Comparison of ENCODE assay signal across 23 cellular contexts in genomic region chrX:6005856-6006255, GRCh38.
DNase-seq lines count a peak whose midpoint lies in the region; ATAC-seq and TF ChIP-seq lines count a peak whose summit lies in the region.
"Had no signal": no experiment of that assay in that cellular context is flagged by ENCODE, and none has a peak within 500 bp of the region (broad histone marks: within the 10 kb centered on the region; RNA-seq: fewer than 3 reads in every experiment).

No MANE protein-coding gene starts in this region.

- no peak overlapping the region for H2BK20ac ChIP-seq in H9 (ENCODE audit: low read depth, low read length, poor library complexity, severe bottlenecking)

- H3K4me1 Mint-ChIP-seq in H9 (peaks cover 44 to 52% of the 10 kb centered on the region in 2 experiments), WTC11 (peaks cover 42% of the 10 kb centered on the region)
- H3K4me1 Mint-ChIP-seq: CD14-positive monocyte; CD4-positive, alpha-beta memory T cell; CD4-positive, CD25-positive, alpha-beta regulatory T cell; CD8-positive, alpha-beta memory T cell had no signal

- H3K4me3 Mint-ChIP-seq in H9 (no peak overlapping the region), WTC11 (no peak overlapping the region)
- H3K4me3 Mint-ChIP-seq: CD14-positive monocyte; CD4-positive, alpha-beta memory T cell; CD4-positive, CD25-positive, alpha-beta regulatory T cell; CD8-positive, alpha-beta memory T cell had no signal

- H3K23me2 ChIP-seq in H9 (ENCODE audit: insufficient read length, low read depth, low read length, poor library complexity, severe bottlenecking) = no peaks in the 10 kb centered on the region

- no peak for TF ChIP-seq CTCF in H9 (conservative IDR thresholded peaks at IDR 0.05)
- no peak for TF ChIP-seq CTCF in WTC11 (IDR thresholded peaks at IDR 0.05)

- H3K4me1 ChIP-seq in H9 (ENCODE audit: insufficient read depth, low read length) = peaks cover 9% of the 10 kb centered on the region
- H3K4me1 ChIP-seq: BE2C had no signal

- peaks cover 5% of the 10 kb centered on the region; the same call in 1 of the 2 replicates for H3K79me2 ChIP-seq in H9 (ENCODE audit: insufficient read depth, low read length)

- H3K27me3 ChIP-seq in H9 (ENCODE audit: insufficient read depth, low read length) = no peaks in the 10 kb centered on the region
- H3K27me3 ChIP-seq: BE2C, BLaER1 had no signal

- H3K9ac ChIP-seq in H9 (ENCODE audit: extremely low read depth, insufficient read length, low read length) = no peak overlapping the region
- H3K9ac ChIP-seq: BLaER1 had no signal

- H2BK120ac ChIP-seq in H9 (ENCODE audit: low read depth, low read length, poor library complexity, severe bottlenecking) = no peak overlapping the region

- H4K5ac ChIP-seq in H9 (ENCODE audit: insufficient read length, low read depth, low read length) = no peak overlapping the region

- no peak for ATAC-seq in WTC11
- no peak for ATAC-seq in GM19023 (IDR thresholded peaks at IDR 0.05; ENCODE audit: unreplicated experiment)
- ATAC-seq in HG03196 (IDR thresholded peaks at IDR 0.05; ENCODE audit: unreplicated experiment) = no peak

- no peaks in the 10 kb centered on the region for H4K20me1 ChIP-seq in H9 (ENCODE audit: control insufficient read depth, insufficient read depth, insufficient read length)
- H4K20me1 ChIP-seq: BLaER1 had no signal

- H3K9me3 ChIP-seq in H9 (ENCODE audit: control insufficient read depth, low read depth, low read length) = no peaks in the 10 kb centered on the region
- H3K9me3 ChIP-seq: BE2C, BLaER1 had no signal

- no peak overlapping the region for H2AFZ ChIP-seq in H9 (ENCODE audit: low read length)

- no peak overlapping the region for H3T11ph ChIP-seq in H9 (ENCODE audit: low read length)

- no peak for DNase-seq in H9
- peak; percentile 33 for DNase-seq in MV-4-11 (lab: John Stamatoyannopoulos, UW)
- DNase-seq in WTC11 (ENCODE audit: low spot score) = no peak
- no peak for DNase-seq in GDM1 (lab: John Stamatoyannopoulos, UW)
- no peak for DNase-seq in HuH-7 (ENCODE audit: low spot score)
- DNase-seq: 8988T; BE2C; C1 segment of cervical spinal cord; CD4-positive, alpha-beta memory T cell; CD4-positive, CD25-positive, alpha-beta regulatory T cell; CD8-positive, alpha-beta memory T cell; COR-L47; DMS 273 treated with DMSO at 0.1 percent for 48 hours; DMS153; DMS53; DMS79; DND-41; EL; GF-D8 had no signal

- peak overlapping the region in 2 of 3 experiments; percentile 54 to 85; a peak in 3 of 7 replicates for H3K27ac Mint-ChIP-seq in H9
- H3K27ac Mint-ChIP-seq in WTC11 = peak overlapping the region; percentile 70; the same call in 1 of the 2 replicates
- H3K27ac Mint-ChIP-seq: CD14-positive monocyte; CD4-positive, alpha-beta memory T cell; CD4-positive, CD25-positive, alpha-beta regulatory T cell; CD8-positive, alpha-beta memory T cell had no signal

- no peak overlapping the region for H3K18ac ChIP-seq in H9 (ENCODE audit: insufficient read length, low read depth, low read length)

- H3K9me3 Mint-ChIP-seq in H9 = no peaks in the 10 kb centered on the region
- 0 out of 2 replicates have a peak, but pooled peaks cover 3% of the 10 kb centered on the region for H3K9me3 Mint-ChIP-seq in WTC11

- H3K4ac ChIP-seq in H9 (ENCODE audit: low read depth, low read length) = no peak overlapping the region

- H2AK5ac ChIP-seq in H9 (ENCODE audit: insufficient read length, low read length) = no peak overlapping the region

- no peak overlapping the region for H4K91ac ChIP-seq in H9 (ENCODE audit: insufficient read length, low read depth, low read length)

- H3K14ac ChIP-seq in H9 (ENCODE audit: insufficient read depth, low read length) = no peak overlapping the region

- H4K8ac ChIP-seq in H9 (replicated peaks; ENCODE audit: insufficient read length, low read depth, low read length) = no peak overlapping the region

- H2BK12ac ChIP-seq in H9 (ENCODE audit: insufficient read length, low read depth, low read length) = no peak overlapping the region

- H3K23ac ChIP-seq in H9 (ENCODE audit: insufficient read length, low read depth, low read length) = no peak overlapping the region

- H3K4me2 ChIP-seq in H9 (ENCODE audit: insufficient read depth, insufficient read length, low read length) = no peak overlapping the region
- H3K4me2 ChIP-seq: BLaER1 had no signal

- H2BK15ac ChIP-seq in H9 (ENCODE audit: low read depth, low read length) = no peak overlapping the region

- peaks cover 13 to 21% (median 16%) of the 10 kb centered on the region in 3 experiments; a peak in 6 of 7 replicates for H3K36me3 Mint-ChIP-seq in H9 (ENCODE audit: insufficient read depth in 1 of 3, low read depth in 3 of 3)
- peaks cover 11% of the 10 kb centered on the region for H3K36me3 Mint-ChIP-seq in WTC11
- H3K36me3 Mint-ChIP-seq: CD14-positive monocyte; CD4-positive, alpha-beta memory T cell; CD4-positive, CD25-positive, alpha-beta regulatory T cell; CD8-positive, alpha-beta memory T cell had no signal

- no peak overlapping the region for H3K56ac ChIP-seq in H9 (ENCODE audit: insufficient read length, low read depth, low read length)

- no peak overlapping the region for H3K27ac ChIP-seq in H9 (ENCODE audit: insufficient read length, low read depth, low read length)
- H3K27ac ChIP-seq: BLaER1 had no signal

- no peak overlapping the region for H2BK5ac ChIP-seq in H9 (ENCODE audit: insufficient read length, low read length)

- peaks cover 3% of the 10 kb centered on the region for H3K79me1 ChIP-seq in H9 (ENCODE audit: insufficient read depth, low read depth, low read length, poor library complexity, severe bottlenecking)

- H3K27me3 Mint-ChIP-seq in H9 (ENCODE audit: low read depth) (no peaks in the 10 kb centered on the region; the same call in 1 of the 2 replicates), WTC11 (ENCODE audit: low read depth) (no peaks in the 10 kb centered on the region)
- H3K27me3 Mint-ChIP-seq: CD4-positive, alpha-beta memory T cell; CD4-positive, CD25-positive, alpha-beta regulatory T cell; CD8-positive, alpha-beta memory T cell had no signal

- CTCF ChIA-PET in WTC11 (lab: Charles Lee) = no interaction called here

- POLR2A ChIA-PET in WTC11 (lab: Charles Lee) = no interaction called here

TF ChIP-seq in WTC11, 78 proteins besides CTCF, POLR2A, EP300 and RAD21 (continues in another document):
- TF ChIP-seq RORB (CRISPR knock-in tag; IDR thresholded peaks at IDR 0.05) (no peak), ZNF138 (CRISPR knock-in tag; conservative IDR thresholded peaks at IDR 0.05) (no peak), ZSCAN18 (CRISPR knock-in tag; IDR thresholded peaks at IDR 0.05) (no peak), ATF6 (CRISPR knock-in tag; IDR thresholded peaks at IDR 0.05) (no peak), ZNF512 (CRISPR knock-in tag; IDR thresholded peaks at IDR 0.05; ENCODE audit: borderline replicate concordance) (no peak), IRF2 (CRISPR knock-in tag; IDR thresholded peaks at IDR 0.05; ENCODE audit: borderline replicate concordance, low read depth) (no peak)
- TF ChIP-seq, protein P1, sequence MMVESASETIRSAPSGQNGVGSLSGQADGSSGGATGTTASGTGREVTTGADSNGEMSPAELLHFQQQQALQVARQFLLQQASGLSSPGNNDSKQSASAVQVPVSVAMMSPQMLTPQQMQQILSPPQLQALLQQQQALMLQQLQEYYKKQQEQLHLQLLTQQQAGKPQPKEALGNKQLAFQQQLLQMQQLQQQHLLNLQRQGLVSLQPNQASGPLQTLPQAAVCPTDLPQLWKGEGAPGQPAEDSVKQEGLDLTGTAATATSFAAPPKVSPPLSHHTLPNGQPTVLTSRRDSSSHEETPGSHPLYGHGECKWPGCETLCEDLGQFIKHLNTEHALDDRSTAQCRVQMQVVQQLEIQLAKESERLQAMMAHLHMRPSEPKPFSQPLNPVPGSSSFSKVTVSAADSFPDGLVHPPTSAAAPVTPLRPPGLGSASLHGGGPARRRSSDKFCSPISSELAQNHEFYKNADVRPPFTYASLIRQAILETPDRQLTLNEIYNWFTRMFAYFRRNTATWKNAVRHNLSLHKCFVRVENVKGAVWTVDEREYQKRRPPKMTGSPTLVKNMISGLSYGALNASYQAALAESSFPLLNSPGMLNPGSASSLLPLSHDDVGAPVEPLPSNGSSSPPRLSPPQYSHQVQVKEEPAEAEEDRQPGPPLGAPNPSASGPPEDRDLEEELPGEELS (CRISPR knock-in tag; IDR thresholded peaks at IDR 0.05) = no peak
